Comparison of ENCODE assay signal across 15 cellular contexts in genomic region chr12:117359029-117359845, GRCh38. TPM values are rescaled to one million over a fixed set of nuclear protein-coding genes. Genes with fewer than 3 reads are reported as not detected.
DNase-seq lines count a peak whose midpoint lies in the region; ATAC-seq, FAIRE-seq and TF ChIP-seq lines count a peak whose summit lies in the region.
"Had no signal": no experiment of that assay in that cellular context is flagged by ENCODE, and none has a peak within 500 bp of the region (broad histone marks: within the 10 kb centered on the region; RNA-seq: fewer than 3 reads in every experiment).

No MANE protein-coding gene starts in this region.

- no CpG with 5 or more reads among the region's 42 CpGs for WGBS in H9 (ENCODE audit: extremely low coverage, insufficient read length, low lambda C conversion rate)
- WGBS in H1 (ENCODE audit: extremely low coverage in 1 of 2, insufficient coverage in 1 of 2, insufficient read length in 1 of 2, insufficient replicate concordance in 2 of 2, low coverage in 1 of 2, low lambda C conversion rate in 2 of 2, missing lambda C conversion rate in 1 of 2), 2 experiments, result 32% methylated on average over 42 of the region's 42 CpGs; no CpG with 5 or more reads in 1 of the 2 experiments

- H4K20me1 ChIP-seq in H9 (ENCODE audit: control insufficient read depth, insufficient read depth, insufficient read length), result no peaks in the 10 kb centered on the region
- H4K20me1 ChIP-seq in H1 (replicated peaks in 1 of 2; ENCODE audit: control insufficient read depth in 1 of 2, insufficient read depth in 2 of 2, low read length in 2 of 2), result peaks cover 2 to 3% of the 10 kb centered on the region in 2 experiments

- H3K4me3 Mint-ChIP-seq in H9, result peak overlapping the region in 1 of 2 experiments; percentile 64; a peak in 4 of 5 replicates
- H3K4me3 Mint-ChIP-seq: CD4-positive, CD25-positive, alpha-beta regulatory T cell had no signal

- no peak overlapping the region for H4K8ac ChIP-seq in H9 (replicated peaks; ENCODE audit: insufficient read length, low read depth, low read length)
- no peak overlapping the region for H4K8ac ChIP-seq in H1 (ENCODE audit: extremely low read depth, insufficient read depth, low read length)

- H3K4me3 ChIP-seq in A673 (ENCODE audit: low read depth, low read length, poor library complexity, severe bottlenecking) (peak overlapping the region; percentile 24), H1 (ENCODE audit: extremely low read depth in 1 of 4, insufficient read depth in 2 of 4, low read depth in 3 of 4, low read length in 4 of 4) (peak overlapping the region; percentile 8 to 53 (median 22); a peak in 6 of 8 replicates)
- H3K4me3 ChIP-seq: BLaER1 treated with 17β-estradiol and CSF1 and Interleukin-3, amounts not matched to agents 10 nM and 100 nM; K562 had no signal

- H2BK20ac ChIP-seq in H9 (ENCODE audit: low read depth, low read length, poor library complexity, severe bottlenecking) (no peak overlapping the region), H1 (ENCODE audit: low read length) (no peak overlapping the region)

- no peaks in the 10 kb centered on the region; a peak in 1 of 7 replicates for H3K36me3 Mint-ChIP-seq in H9 (ENCODE audit: insufficient read depth in 1 of 3, low read depth in 3 of 3)
- H3K36me3 Mint-ChIP-seq: CD4-positive, CD25-positive, alpha-beta regulatory T cell had no signal

- H4K5ac ChIP-seq in H9 (ENCODE audit: insufficient read length, low read depth, low read length), result no peak overlapping the region
- H4K5ac ChIP-seq in H1 (ENCODE audit: insufficient read length, low read depth, low read length), result no peak overlapping the region

- no peak for TF ChIP-seq CTCF in A673 (conservative IDR thresholded peaks at IDR 0.05; ENCODE audit: low read depth, low read length)
- TF ChIP-seq CTCF in H9 (conservative IDR thresholded peaks at IDR 0.05), result no peak
- TF ChIP-seq CTCF in H1 (IDR thresholded peaks at IDR 0.05; ENCODE audit: control extremely low read depth in 1 of 3, insufficient read depth in 1 of 3, low read depth in 1 of 3, low read length in 3 of 3), result no peak

- peaks cover 3 to 22% of the 10 kb centered on the region in 2 experiments; a peak in 3 of 4 replicates for H3K4me1 Mint-ChIP-seq in H9
- H3K4me1 Mint-ChIP-seq: CD4-positive, CD25-positive, alpha-beta regulatory T cell had no signal

- H3K9me3 ChIP-seq in A673 (ENCODE audit: low read depth, low read length, poor library complexity, severe bottlenecking) (no peaks in the 10 kb centered on the region), H9 (ENCODE audit: control insufficient read depth, low read depth, low read length) (no peaks in the 10 kb centered on the region), H1 (ENCODE audit: insufficient read depth in 2 of 2, low read depth in 1 of 2, low read length in 1 of 2) (no peaks in the 10 kb centered on the region)

- H2BK5ac ChIP-seq in H9 (ENCODE audit: insufficient read length, low read length), result no peak overlapping the region
- no peak overlapping the region for H2BK5ac ChIP-seq in H1 (ENCODE audit: low read depth, low read length)

- no peaks in the 10 kb centered on the region for H3K79me2 ChIP-seq in H9 (ENCODE audit: insufficient read depth, low read length)
- H3K79me2 ChIP-seq in H1 (ENCODE audit: control insufficient read depth in 1 of 2, insufficient read depth in 2 of 2, low read length in 2 of 2), result no peaks in the 10 kb centered on the region

- no peak overlapping the region for H3K56ac ChIP-seq in H9 (ENCODE audit: insufficient read length, low read depth, low read length)
- no peak overlapping the region for H3K56ac ChIP-seq in H1 (replicated peaks; ENCODE audit: insufficient read length, low read depth, low read length)

- H3K27me3 Mint-ChIP-seq in H9 (ENCODE audit: low read depth), result peaks cover 92% of the 10 kb centered on the region

- no peaks in the 10 kb centered on the region for H3K79me1 ChIP-seq in H9 (ENCODE audit: insufficient read depth, low read depth, low read length, poor library complexity, severe bottlenecking)
- H3K79me1 ChIP-seq in H1 (ENCODE audit: low read depth, low read length), result no peaks in the 10 kb centered on the region

- H3K18ac ChIP-seq in H9 (ENCODE audit: insufficient read length, low read depth, low read length) (no peak overlapping the region), H1 (ENCODE audit: extremely low read depth, low read length) (no peak overlapping the region)

- H2BK120ac ChIP-seq in H9 (ENCODE audit: low read depth, low read length, poor library complexity, severe bottlenecking) (no peak overlapping the region), H1 (replicated peaks; ENCODE audit: low read depth, low read length) (no peak overlapping the region)

- peaks cover 6% of the 10 kb centered on the region for H3K23me2 ChIP-seq in H9 (ENCODE audit: insufficient read length, low read depth, low read length, poor library complexity, severe bottlenecking)
- peaks cover 12% of the 10 kb centered on the region for H3K23me2 ChIP-seq in H1 (ENCODE audit: low read depth, low read length)

- H3K4ac ChIP-seq in H9 (ENCODE audit: low read depth, low read length) (no peak overlapping the region), H1 (replicated peaks; ENCODE audit: insufficient read length, low read depth, low read length) (no peak overlapping the region)

- H3T11ph ChIP-seq in H9 (ENCODE audit: low read length), result no peak overlapping the region

- H2BK12ac ChIP-seq in H9 (ENCODE audit: insufficient read length, low read depth, low read length) (no peak overlapping the region), H1 (ENCODE audit: low read depth, low read length) (no peak overlapping the region)

- intact Hi-C loops in A673 (cut with micrococcal nuclease; ENCODE audit: unreplicated experiment), result no loop called here

- no peak overlapping the region for H3K9ac ChIP-seq in H9 (ENCODE audit: extremely low read depth, insufficient read length, low read length)
- H3K9ac ChIP-seq in H1 (replicated peaks in 1 of 4; ENCODE audit: extremely low read depth in 1 of 4, low read depth in 3 of 4, low read length in 3 of 4), result no peak overlapping the region
- H3K9ac ChIP-seq: BLaER1 treated with 17β-estradiol and CSF1 and Interleukin-3, amounts not matched to agents 10 nM and 100 nM had no signal

- no peak for TF ChIP-seq POLR2A in H1 (IDR thresholded peaks at IDR 0.05; ENCODE audit: control extremely low read depth in 1 of 2, low read depth in 2 of 2, low read length in 2 of 2)

- TF ChIP-seq RAD21 in H1 (IDR thresholded peaks at IDR 0.05 in 1 of 2, conservative IDR thresholded peaks at IDR 0.05 in 1 of 2; ENCODE audit: low read depth in 2 of 2, low read length in 2 of 2), result no peak

- H2BK15ac ChIP-seq in H9 (ENCODE audit: low read depth, low read length) (no peak overlapping the region), H1 (ENCODE audit: low read length) (no peak overlapping the region)

- ATAC-seq in HG02610 (IDR thresholded peaks at IDR 0.05; ENCODE audit: unreplicated experiment) (no peak), HG03378 (IDR thresholded peaks at IDR 0.05; ENCODE audit: unreplicated experiment) (no peak)
- ATAC-seq: K562 had no signal

- peaks cover 9% of the 10 kb centered on the region for H3K36me3 ChIP-seq in A673 (ENCODE audit: insufficient read depth, low read length, poor library complexity, severe bottlenecking)
- no peaks in the 10 kb centered on the region for H3K36me3 ChIP-seq in H1 (ENCODE audit: control insufficient read depth in 2 of 4, insufficient read depth in 4 of 4, low read length in 3 of 4)
- H3K36me3 ChIP-seq: BLaER1 treated with 17β-estradiol and CSF1 and Interleukin-3, amounts not matched to agents 10 nM and 100 nM had no signal

- BruUV-seq in A673 (replicated peaks; lab: Mats Ljungman, UMichigan), result no TSS peak

- FAIRE-seq in H1 (lab: Jason Lieb, UNC), result no peak
- FAIRE-seq in frontal cortex (lab: Jason Lieb, UNC), result no peak
- FAIRE-seq: K562 had no signal

- no peak overlapping the region for H4K91ac ChIP-seq in H9 (ENCODE audit: insufficient read length, low read depth, low read length)
- no peak overlapping the region for H4K91ac ChIP-seq in H1 (replicated peaks; ENCODE audit: insufficient read length, low read length)

- CTCF ChIA-PET in A673 (lab: Charles Lee), result no interaction called here
- CTCF ChIA-PET in H1 (lab: Charles Lee; ENCODE audit: partially characterized antibody), result interaction anchor here (0.8 to 1.9 kb wide), 12 partner anchors 8 to 486 kb away, joined by 3 to 7 read pairs (median 4); no protein-coding TSS in a partner anchor

- H3K4me1 ChIP-seq in A673 (ENCODE audit: insufficient read depth, low read length, poor library complexity, severe bottlenecking) (peaks cover 23% of the 10 kb centered on the region), H9 (ENCODE audit: insufficient read depth, low read length) (no peaks in the 10 kb centered on the region), H1 (replicated peaks in 1 of 4; ENCODE audit: control insufficient read depth in 3 of 4, insufficient read depth in 4 of 4, low read length in 3 of 4) (peaks cover 0 to 3% (median 2%) of the 10 kb centered on the region in 4 experiments; a peak in 3 of 7 replicates)

- POLR2A ChIA-PET in A673 (lab: Charles Lee; ENCODE audit: low non-redundant PET), result no interaction called here
- POLR2A ChIA-PET in H1 (lab: Charles Lee; ENCODE audit: partially characterized antibody), result interaction anchor here (1.1 to 1.2 kb wide), 2 partner anchors 23 to 146 kb away, joined by 3 to 4 read pairs; no protein-coding TSS in a partner anchor

- H3K14ac ChIP-seq in H9 (ENCODE audit: insufficient read depth, low read length), result no peak overlapping the region
- no peak overlapping the region for H3K14ac ChIP-seq in H1 (ENCODE audit: insufficient read length)

- no peak for TF ChIP-seq EP300 in H1 (IDR thresholded peaks at IDR 0.05; ENCODE audit: borderline replicate concordance in 1 of 2, low read depth in 2 of 2, low read length in 2 of 2)

- no peak overlapping the region for H2AFZ ChIP-seq in H9 (ENCODE audit: low read length)
- H2AFZ ChIP-seq in H1 (ENCODE audit: low read length), result no peak overlapping the region

- H3K4me2 ChIP-seq in H9 (ENCODE audit: insufficient read depth, insufficient read length, low read length) (peak overlapping the region; percentile 86), H1 (ENCODE audit: insufficient read depth in 1 of 2, low read depth in 2 of 2, low read length in 2 of 2) (peak overlapping the region; percentile 64 to 87)
- H3K4me2 ChIP-seq: BLaER1 treated with 17β-estradiol and CSF1 and Interleukin-3, amounts not matched to agents 10 nM and 100 nM had no signal

- DNase-seq in A673 (ENCODE audit: low spot score), result no peak
- no peak for DNase-seq in H9
- DNase-seq in H1 (ENCODE audit: low read depth in 1 of 2, low spot score in 2 of 2), result no peak
- DNase-seq in iPS-NIHi11 (ENCODE audit: low spot score), result peak; percentile 31
- DNase-seq in RKO (ENCODE audit: low spot score), result no peak
- no peak for DNase-seq in frontal cortex (ENCODE audit: low spot score in 2 of 2)
- DNase-seq: 8988T; ACHN; CD4-positive, CD25-positive, alpha-beta regulatory T cell; DMS53 had no signal

- H3K27me3 ChIP-seq in A673 (replicated peaks; ENCODE audit: insufficient read depth, low read depth, low read length, poor library complexity) (peaks cover 17% of the 10 kb centered on the region), H9 (ENCODE audit: insufficient read depth, low read length) (peaks cover 30% of the 10 kb centered on the region; the same call in 1 of the 2 replicates), H1 (replicated peaks in 1 of 4; ENCODE audit: control insufficient read depth in 3 of 4, extremely low read depth in 1 of 4, insufficient read depth in 3 of 4, low read length in 3 of 4) (peaks cover 27 to 67% (median 58%) of the 10 kb centered on the region in 4 experiments)

- H3K27ac ChIP-seq in A673 (ENCODE audit: low read depth, low read length, poor library complexity, severe bottlenecking) (no peak overlapping the region), H9 (ENCODE audit: insufficient read length, low read depth, low read length) (no peak overlapping the region), H1 (ENCODE audit: low read depth, low read length) (no peak overlapping the region)
- H3K27ac ChIP-seq: BLaER1 treated with 17β-estradiol and CSF1 and Interleukin-3, amounts not matched to agents 10 nM and 100 nM had no signal

- H3K9me3 Mint-ChIP-seq in H9, result no peaks in the 10 kb centered on the region; a peak in 1 of 5 replicates

- no peak overlapping the region for H3K23ac ChIP-seq in H9 (ENCODE audit: insufficient read length, low read depth, low read length)
- no peak overlapping the region for H3K23ac ChIP-seq in H1 (ENCODE audit: insufficient read length)

- no peak overlapping the region for H3K27ac Mint-ChIP-seq in H9
- H3K27ac Mint-ChIP-seq: CD4-positive, CD25-positive, alpha-beta regulatory T cell had no signal

- H2AK5ac ChIP-seq in H9 (ENCODE audit: insufficient read length, low read length) (no peak overlapping the region), H1 (ENCODE audit: low read depth, low read length) (no peak overlapping the region)

RNA-seq across cellular contexts. Expression of gene NOS1, which starts 2.2 kb away (rescaled TPM):
- total RNA-seq in A673 (2021), result 18.0 and 25.2 TPM in 2 replicates
- total RNA-seq in H9 (2021), result 2.3 and 2.4 TPM in 2 replicates
- 1.9 and 2.0 TPM in 2 replicates for total RNA-seq in H1 (2021; fragmentation: NEBNext Ultra II Directional; extraction: Animal tissue kit (Norgen Biotek cat#: 25700))
- 1.5 and 1.8 TPM in 2 replicates for polyA plus RNA-seq in H1 (2011; rRNA removed)
- polyA plus RNA-seq in H1 (2011; cell fraction: cytosol; rRNA removed), result 1.1 TPM
- 3.3 TPM for polyA plus RNA-seq in H1 (2011; cell fraction: nucleus; rRNA removed)
- polyA plus RNA-seq in H1 (2012, experiment 1 of 2), result 2.0 to 2.8 TPM (median 2.4 TPM) in 4 replicates
- polyA plus RNA-seq in H1 (2012, experiment 2 of 2), result 0.97 TPM
- 0.73 TPM for polyA plus RNA-seq in H1 (2013, experiment 1 of 2)
- polyA plus RNA-seq in H1 (2013, experiment 2 of 2), result 0.59 TPM
- polyA minus RNA-seq in H1 (2011; rRNA and poly(A)+ RNA removed), result 6.5 and 6.6 TPM in 2 replicates
- 2.8 TPM for polyA minus RNA-seq in H1 (2011; cell fraction: cytosol; rRNA and poly(A)+ RNA removed)
- 5.0 TPM for polyA minus RNA-seq in H1 (2011; cell fraction: nucleus; rRNA and poly(A)+ RNA removed)
- 4.9 TPM for total RNA-seq in frontal cortex
- total RNA-seq: CD4-positive, CD25-positive, alpha-beta regulatory T cell; H4; K562 had no signal
- polyA plus RNA-seq: CD4-positive, CD25-positive, alpha-beta regulatory T cell; K562 had no signal
